ENCODE assay signal across 11 cellular contexts in genomic region chr14:88322505-88323085, GRCh38. TPM values are rescaled to one million over a fixed set of nuclear protein-coding genes. Genes with fewer than 3 reads are reported as not detected.
DNase-seq lines count a peak whose midpoint lies in the region; ATAC-seq, FAIRE-seq and TF ChIP-seq lines count a peak whose summit lies in the region.
"Had no signal": no experiment of that assay in that cellular context is flagged by ENCODE, and none has a peak within 500 bp of the region (broad histone marks: within the 10 kb centered on the region; RNA-seq: fewer than 3 reads in every experiment).

No MANE protein-coding gene starts in this region.

- H2AFZ ChIP-seq in ACC112 (ENCODE audit: low read length, unreplicated experiment) (no peak overlapping the region), astrocyte (ENCODE audit: low read depth, low read length) (peak overlapping the region; percentile 26)

- H3K27ac ChIP-seq in ACC112 (ENCODE audit: low read depth, low read length) (no peak overlapping the region), astrocyte (ENCODE audit: low read depth, low read length) (no peak overlapping the region)

- H3K36me3 Mint-ChIP-seq in astrocyte (ENCODE audit: low read depth, unreplicated experiment) (no peaks in the 10 kb centered on the region), mesothelial cell of epicardium (no peaks in the 10 kb centered on the region)

- H3K27me3 Mint-ChIP-seq in astrocyte (ENCODE audit: low read depth, unreplicated experiment) (peaks cover 41% of the 10 kb centered on the region), mesothelial cell of epicardium (ENCODE audit: low read depth) (peaks cover 41% of the 10 kb centered on the region)

- H3K27ac Mint-ChIP-seq in astrocyte (ENCODE audit: unreplicated experiment), result no peak overlapping the region
- H3K27ac Mint-ChIP-seq in mesothelial cell of epicardium, result no peak overlapping the region

- H3K9me3 Mint-ChIP-seq in astrocyte (ENCODE audit: unreplicated experiment), result peaks cover 9% of the 10 kb centered on the region
- no peaks in the 10 kb centered on the region for H3K9me3 Mint-ChIP-seq in mesothelial cell of epicardium

- H3K9me3 ChIP-seq in astrocyte (ENCODE audit: insufficient read depth, low read depth, low read length), result no peaks in the 10 kb centered on the region

- H3K4me1 ChIP-seq in ACC112 (ENCODE audit: control insufficient read depth, insufficient read depth, low read length, unreplicated experiment) (no peaks in the 10 kb centered on the region), astrocyte (ENCODE audit: insufficient read depth, low read length) (no peaks in the 10 kb centered on the region)

- FAIRE-seq in astrocyte (lab: Jason Lieb, UNC), result no peak
- FAIRE-seq: frontal cortex had no signal

- H3K79me2 ChIP-seq in ACC112 (ENCODE audit: control insufficient read depth, insufficient read depth, low read length, unreplicated experiment) (no peaks in the 10 kb centered on the region), astrocyte (ENCODE audit: insufficient read depth, low read length) (no peaks in the 10 kb centered on the region)

- ATAC-seq in GM19463 (IDR thresholded peaks at IDR 0.05; ENCODE audit: unreplicated experiment) (no peak), HG03460 (IDR thresholded peaks at IDR 0.05; ENCODE audit: unreplicated experiment) (no peak)

- DNase-seq in GM06990 (ENCODE audit: extremely low read depth, insufficient read length), result peak; percentile 12
- no peak for DNase-seq in astrocyte (ENCODE audit: low read depth)
- DNase-seq in left kidney (ENCODE audit: low read depth, low spot score), result peak; percentile 36
- DNase-seq in mesothelial cell of epicardium (ENCODE audit: low spot score in 2 of 2, unreplicated experiment in 2 of 2), result no peak
- no peak for DNase-seq in LoVo (ENCODE audit: low spot score)
- DNase-seq: activated naive CD4-positive, alpha-beta T cell; NCI-H2107 had no signal

- H3K27me3 ChIP-seq in ACC112 (ENCODE audit: insufficient read depth, low read length) (peaks cover 98% of the 10 kb centered on the region), GM06990 (replicated peaks; ENCODE audit: control insufficient read depth, insufficient read depth, low read length) (peaks cover 11% of the 10 kb centered on the region), astrocyte (ENCODE audit: insufficient read depth, low read length) (peaks cover 59% of the 10 kb centered on the region)

- H3K4me3 Mint-ChIP-seq in astrocyte (ENCODE audit: unreplicated experiment) (no peak overlapping the region), mesothelial cell of epicardium (no peak overlapping the region)

- H3K36me3 ChIP-seq in ACC112 (ENCODE audit: insufficient read depth, low read length) (no peaks in the 10 kb centered on the region), GM06990 (ENCODE audit: control insufficient read depth, insufficient read depth, low read length) (no peaks in the 10 kb centered on the region), astrocyte (ENCODE audit: insufficient read depth, low read length) (no peaks in the 10 kb centered on the region)

- peak overlapping the region; percentile 82 for H3K4me2 ChIP-seq in astrocyte (ENCODE audit: low read length)

- H3K9ac ChIP-seq in astrocyte (ENCODE audit: low read length), result no peak overlapping the region

- TF ChIP-seq CTCF in GM06990 (IDR thresholded peaks at IDR 0.05; ENCODE audit: insufficient read depth, low read length, poor library complexity, severe bottlenecking) (no peak), astrocyte (IDR thresholded peaks at IDR 0.05; ENCODE audit: insufficient read depth, low read depth, low read length) (no peak), mesothelial cell of epicardium (IDR thresholded peaks at IDR 0.05; ENCODE audit: unreplicated experiment) (no peak)

- H3K4me3 ChIP-seq in ACC112 (ENCODE audit: low read depth, low read length) (peak overlapping the region; percentile 56), GM06990 (replicated peaks; ENCODE audit: low read depth, low read length) (peak overlapping the region; percentile 56), astrocyte (ENCODE audit: insufficient read depth, low read depth, low read length) (peak overlapping the region; percentile 28)

- H3K4me1 Mint-ChIP-seq in astrocyte (ENCODE audit: low read depth, unreplicated experiment), result no peaks in the 10 kb centered on the region
- H3K4me1 Mint-ChIP-seq in mesothelial cell of epicardium, result peaks cover 3% of the 10 kb centered on the region

- no peaks in the 10 kb centered on the region for H4K20me1 ChIP-seq in astrocyte (ENCODE audit: insufficient read depth, low read length)

RNA-seq across cellular contexts. Expression of gene KCNK10, which starts 0.5 kb away (rescaled TPM):
- 0.12 and 0.14 TPM in 2 replicates for total RNA-seq in astrocyte
- total RNA-seq in mesothelial cell of epicardium, result not detected in 3 replicates

Comparison
In these comparisons a context has a peak if more than half of its experiments do, and no peak if none do; other contexts are left out.
1. DNase-seq: peak in GM06990 (single experiment) and left kidney (single experiment); none in astrocyte (single experiment), mesothelial cell of epicardium (0 of 2) and LoVo (single experiment).
2. Peak in every context shown above with its lines, with median percentiles within 50 percentile points of each other: H3K4me3 ChIP-seq.